In the genomic region with DNA sequence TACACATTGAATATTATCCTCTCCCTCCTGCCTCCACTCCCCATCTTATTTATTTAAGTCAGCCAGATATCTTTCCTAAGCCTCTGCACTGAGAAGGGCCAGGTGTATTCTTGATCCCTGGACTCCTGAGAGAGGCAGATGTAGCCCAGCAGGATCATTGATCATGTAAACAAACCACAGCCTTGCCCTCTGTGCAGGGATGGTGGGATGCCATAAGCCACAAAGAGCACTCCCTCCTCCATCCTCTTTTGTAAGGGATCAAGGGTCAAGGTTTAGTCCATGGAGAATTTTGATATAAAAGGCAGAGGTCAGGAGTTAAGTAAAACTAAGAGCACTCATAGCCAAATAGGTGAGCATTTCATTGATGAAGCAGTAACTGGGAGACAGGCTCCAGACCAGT, we compare ENCODE assay signal across 25 cellular contexts. TPM values are rescaled to one million over a fixed set of nuclear protein-coding genes. Genes with fewer than 3 reads are reported as not detected.
"Had no signal": no experiment of that assay in that cellular context is flagged by ENCODE, and none has a peak within 500 bp of the region (broad histone marks: within the 10 kb centered on the region; RNA-seq: fewer than 3 reads in every experiment).

No MANE protein-coding gene starts in this region.

- DNase-seq: activated CD4-positive, alpha-beta memory T cell treated with anti-CD3 and anti-CD28 coated beads, Interleukin-2, amount 10 ng/mL, durations not matched to agents 7 days and 5 days; activated CD4-positive, alpha-beta T cell treated with anti-CD3 and anti-CD28 coated beads for 36 hours; activated CD4-positive, alpha-beta T cell treated with anti-CD3 and anti-CD28 coated beads, Interleukin-2, amount 50 U/mL, for 1 hour; activated CD4-positive, CD25-positive, alpha-beta regulatory T cell; activated CD8-positive, alpha-beta memory T cell treated with anti-CD3 and anti-CD28 coated beads, Interleukin-2, amount 50 U/mL, for 48 hours; activated T-cell treated with anti-CD3 and anti-CD28 coated beads, Interleukin-2, amount 50 U/mL, for 1 hour; IMR-90; Kasumi-1; KBM-7; NCI-H1105 treated with DMSO at 0.1 percent for 48 hours; NCI-H1436 treated with DMSO at 0.1 percent for 48 hours; NCI-H1930; NCI-H2107; NCI-H446 treated with DMSO at 0.1 percent for 48 hours; NCI-H524 treated with DMSO at 0.1 percent for 48 hours; NK-92 treated with Interleukin-12 subunit alpha and Interleukin-12 subunit beta, amount 100 ng/mL, for 24 hours; Peyer's patch; Right ventricle myocardium superior; SJCRH30; SK-N-SH; T-helper 1 cell had no signal

- H3K4me3 ChIP-seq: ascending aorta, Peyer's patch, SJCRH30 had no signal

- H3K36me3 ChIP-seq: Peyer's patch had no signal

- H3K27me3 ChIP-seq: ascending aorta, Peyer's patch, SJCRH30 had no signal

- H3K4me2 ChIP-seq: SK-N-SH had no signal

- H3K4me1 ChIP-seq: ascending aorta, Peyer's patch, SJCRH30 had no signal

- H3K27ac ChIP-seq: ascending aorta, Peyer's patch, RWPE1, SJCRH30, VCaP had no signal

- H3K9me3 ChIP-seq: ascending aorta, Peyer's patch, SJCRH30, SK-N-SH had no signal

- H3K9ac ChIP-seq: SK-N-SH had no signal

RNA-seq across cellular contexts. Expression of a gene that starts 39.7 kb away (rescaled TPM):
- total RNA-seq: activated CD4-positive, alpha-beta memory T cell treated with anti-CD3 and anti-CD28 coated beads, Interleukin-2, amount 10 ng/mL, durations not matched to agents 7 days and 5 days; activated CD4-positive, alpha-beta T cell treated with anti-CD3 and anti-CD28 coated beads for 36 hours; IMR-90; SJCRH30; T-helper 2 cell treated with Interferon-gamma antibody and Interleukin-4, amounts not matched to agents 100 ng/mL and 5 ng/mL, for 36 hours had no signal
- polyA plus RNA-seq: IMR-90, SK-N-SH had no signal
